ENCODE assay signal across 13 cellular contexts in genomic region chr3:186492594-186492993, GRCh38. TPM values are rescaled to one million over a fixed set of nuclear protein-coding genes. Genes with fewer than 3 reads are reported as not detected.
"Had no signal": no experiment of that assay in that cellular context is flagged by ENCODE, and none has a peak within 500 bp of the region (broad histone marks: within the 10 kb centered on the region; RNA-seq: fewer than 3 reads in every experiment).

No MANE protein-coding gene starts in this region.

- DNase-seq: activated CD4-positive, alpha-beta memory T cell treated with anti-CD3 and anti-CD28 coated beads, Interleukin-2, amount 10 ng/mL, durations not matched to agents 7 days and 5 days; activated naive CD8-positive, alpha-beta T cell treated with anti-CD3 and anti-CD28 coated beads, Interleukin-2, amount 10 ng/mL, durations not matched to agents 7 days and 5 days; effector memory CD8-positive, alpha-beta T cell; kidney; lower lobe of right lung; midbrain; right cardiac atrium; stimulated activated naive CD4-positive, alpha-beta T cell treated with Interleukin-2 at 50 U/mL for 16 hours; SW 1271; testis had no signal

- H3K27me3 ChIP-seq: testis had no signal

- H3K9me3 Mint-ChIP-seq: activated CD4-positive, alpha-beta memory T cell treated with anti-CD3 and anti-CD28 coated beads, Interleukin-2, amount 10 ng/mL, durations not matched to agents 7 days and 5 days; activated naive CD8-positive, alpha-beta T cell treated with anti-CD3 and anti-CD28 coated beads, Interleukin-2, amount 10 ng/mL, durations not matched to agents 7 days and 5 days; dendritic cell treated with granulocyte-macrophage colony-stimulating factor and Interleukin-4, amounts not matched to agents 40 ng/mL and 50 ng/mL, for 4 days; effector memory CD8-positive, alpha-beta T cell had no signal

- H3K27ac ChIP-seq: lower lobe of right lung, testis had no signal

- H3K36me3 ChIP-seq: lower lobe of right lung had no signal

- H3K4me1 Mint-ChIP-seq: activated CD4-positive, alpha-beta memory T cell treated with anti-CD3 and anti-CD28 coated beads, Interleukin-2, amount 10 ng/mL, durations not matched to agents 7 days and 5 days; activated naive CD8-positive, alpha-beta T cell treated with anti-CD3 and anti-CD28 coated beads, Interleukin-2, amount 10 ng/mL, durations not matched to agents 7 days and 5 days had no signal

- H3K27ac Mint-ChIP-seq: activated CD4-positive, alpha-beta memory T cell treated with anti-CD3 and anti-CD28 coated beads, Interleukin-2, amount 10 ng/mL, durations not matched to agents 7 days and 5 days; activated naive CD8-positive, alpha-beta T cell treated with anti-CD3 and anti-CD28 coated beads, Interleukin-2, amount 10 ng/mL, durations not matched to agents 7 days and 5 days; dendritic cell treated with granulocyte-macrophage colony-stimulating factor and Interleukin-4, amounts not matched to agents 40 ng/mL and 50 ng/mL, for 4 days; effector memory CD8-positive, alpha-beta T cell; progenitor cell of endocrine pancreas had no signal

- ATAC-seq: effector memory CD8-positive, alpha-beta T cell; lower lobe of right lung; right cardiac atrium had no signal

- H3K4me1 ChIP-seq: testis had no signal

- H3K4me3 ChIP-seq: lower lobe of right lung, testis had no signal

- H3K9me3 ChIP-seq: lower lobe of right lung, testis had no signal

- H3K36me3 Mint-ChIP-seq: activated naive CD8-positive, alpha-beta T cell treated with anti-CD3 and anti-CD28 coated beads, Interleukin-2, amount 10 ng/mL, durations not matched to agents 7 days and 5 days had no signal

- H3K4me3 Mint-ChIP-seq: activated CD4-positive, alpha-beta memory T cell treated with anti-CD3 and anti-CD28 coated beads, Interleukin-2, amount 10 ng/mL, durations not matched to agents 7 days and 5 days; activated naive CD8-positive, alpha-beta T cell treated with anti-CD3 and anti-CD28 coated beads, Interleukin-2, amount 10 ng/mL, durations not matched to agents 7 days and 5 days; dendritic cell treated with granulocyte-macrophage colony-stimulating factor and Interleukin-4, amounts not matched to agents 40 ng/mL and 50 ng/mL, for 4 days; effector memory CD8-positive, alpha-beta T cell had no signal

- H3K27me3 Mint-ChIP-seq: activated CD4-positive, alpha-beta memory T cell treated with anti-CD3 and anti-CD28 coated beads, Interleukin-2, amount 10 ng/mL, durations not matched to agents 7 days and 5 days had no signal

RNA-seq across cellular contexts. Expression of gene CRYGS, which starts 51.6 kb away (rescaled TPM):
- total RNA-seq: epithelial cell of proximal tubule had no signal
